Comparison of ENCODE assay signal across 13 cellular contexts in the genomic region with DNA sequence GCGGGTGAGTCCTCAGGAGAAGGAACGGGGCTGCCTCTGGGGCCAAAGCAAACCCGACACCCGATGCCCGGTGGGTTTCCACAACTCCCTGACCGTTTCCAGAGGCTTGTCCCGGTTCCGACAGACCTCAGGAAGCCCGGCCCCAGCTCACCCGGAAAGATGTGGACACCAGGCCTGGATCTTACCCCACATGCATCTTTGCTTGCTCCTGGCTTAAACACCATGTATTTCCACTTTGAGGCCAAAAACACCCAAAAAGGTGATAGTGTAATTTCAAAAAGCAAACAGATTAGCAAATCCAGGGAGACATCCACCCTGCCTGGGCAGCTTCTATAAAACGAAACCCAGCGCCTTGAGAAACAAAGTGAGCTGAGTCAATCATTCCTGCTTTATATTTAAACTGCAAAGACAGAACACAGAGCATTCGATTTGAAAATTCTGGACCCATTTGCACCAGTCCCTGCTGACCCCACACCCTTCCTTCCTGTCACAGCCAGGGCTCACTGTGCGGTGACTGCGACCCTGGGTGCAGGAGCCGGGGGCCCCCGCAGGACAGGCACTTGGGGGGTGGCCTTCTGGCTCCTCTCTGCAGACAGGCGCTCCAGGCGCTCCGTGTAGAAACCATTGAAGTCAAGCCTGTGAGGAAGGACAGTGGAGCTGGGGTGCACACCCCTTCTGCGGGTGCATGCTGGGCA. TPM values are rescaled to one million over a fixed set of nuclear protein-coding genes. Genes with fewer than 3 reads are reported as not detected.
DNase-seq lines count a peak whose midpoint lies in the region; ATAC-seq and TF ChIP-seq lines count a peak whose summit lies in the region.
"Had no signal": no experiment of that assay in that cellular context is flagged by ENCODE, and none has a peak within 500 bp of the region (broad histone marks: within the 10 kb centered on the region; RNA-seq: fewer than 3 reads in every experiment).

No MANE protein-coding gene starts in this region.

- peaks cover 25% of the 10 kb centered on the region for H3K4me1 Mint-ChIP-seq in T-helper 2 cell treated with Interferon-gamma antibody and Interleukin-4, amounts not matched to agents 5 μg/mL and 100 μg/mL, for 36 hours (ENCODE audit: low read depth)
- peaks cover 55% of the 10 kb centered on the region for H3K4me1 Mint-ChIP-seq in stimulated activated memory B cell treated with anti-CD40 and anti-IgM and Interleukin-4, amounts not matched to agents 10 μg/mL and 1 μg/mL and 100 μg/mL, for 72 hours

- peaks cover 42% of the 10 kb centered on the region for H3K4me1 ChIP-seq in RWPE2 (ENCODE audit: insufficient read depth, poor library complexity, severe bottlenecking)
- peaks cover 5 to 63% of the 10 kb centered on the region in 2 donors for H3K4me1 ChIP-seq in left lung

- H3K36me3 ChIP-seq in RWPE2 (ENCODE audit: low read depth), result peaks cover 36% of the 10 kb centered on the region
- H3K36me3 ChIP-seq in left lung, result peaks cover 0 to 61% of the 10 kb centered on the region in 2 donors

- no peaks in the 10 kb centered on the region for H3K9me3 Mint-ChIP-seq in T-helper 2 cell treated with Interferon-gamma antibody and Interleukin-4, amounts not matched to agents 5 μg/mL and 100 μg/mL, for 36 hours
- no peaks in the 10 kb centered on the region for H3K9me3 Mint-ChIP-seq in stimulated activated memory B cell treated with anti-CD40 and anti-IgM and Interleukin-4, amounts not matched to agents 10 μg/mL and 1 μg/mL and 100 μg/mL, for 72 hours
- H3K9me3 Mint-ChIP-seq: naive B cell had no signal

- no peak for TF ChIP-seq CTCF in RWPE2 (IDR thresholded peaks at IDR 0.05; ENCODE audit: poor library complexity, severe bottlenecking)
- no peak for TF ChIP-seq CTCF in left lung (IDR thresholded peaks at IDR 0.05)

- intact Hi-C loops in left lung (cut with DNase I), result no loop called here

- peaks cover 28% of the 10 kb centered on the region for H3K36me3 Mint-ChIP-seq in T-helper 2 cell treated with Interferon-gamma antibody and Interleukin-4, amounts not matched to agents 5 μg/mL and 100 μg/mL, for 36 hours (ENCODE audit: low read depth)
- H3K36me3 Mint-ChIP-seq in stimulated activated memory B cell treated with anti-CD40 and anti-IgM and Interleukin-4, amounts not matched to agents 10 μg/mL and 1 μg/mL and 100 μg/mL, for 72 hours, result peaks cover 32% of the 10 kb centered on the region

- no peak overlapping the region for H3K4me3 Mint-ChIP-seq in T-helper 2 cell treated with Interferon-gamma antibody and Interleukin-4, amounts not matched to agents 5 μg/mL and 100 μg/mL, for 36 hours
- H3K4me3 Mint-ChIP-seq in stimulated activated memory B cell treated with anti-CD40 and anti-IgM and Interleukin-4, amounts not matched to agents 10 μg/mL and 1 μg/mL and 100 μg/mL, for 72 hours, result no peak overlapping the region

- H3K27me3 ChIP-seq in RWPE2 (ENCODE audit: insufficient read depth, poor library complexity, severe bottlenecking) (no peaks in the 10 kb centered on the region), left lung (peaks cover 11 to 32% of the 10 kb centered on the region in 2 donors)

- H3K4me3 ChIP-seq in RWPE2 (ENCODE audit: severe bottlenecking) (no peak overlapping the region), left lung (peak overlapping the region in 1 of 2 donors; percentile 28)

- ATAC-seq in RWPE2 (ENCODE audit: low read depth) (no peak), left lung (no peak)
- ATAC-seq in stimulated activated memory B cell treated with anti-CD40 and anti-IgM and Interleukin-4, amounts not matched to agents 10 μg/mL and 1 μg/mL and 100 μg/mL, for 72 hours, result no peak

- peak overlapping the region; percentile 45 for H3K27ac Mint-ChIP-seq in T-helper 2 cell treated with Interferon-gamma antibody and Interleukin-4, amounts not matched to agents 5 μg/mL and 100 μg/mL, for 36 hours
- peak overlapping the region; percentile 80 for H3K27ac Mint-ChIP-seq in stimulated activated memory B cell treated with anti-CD40 and anti-IgM and Interleukin-4, amounts not matched to agents 10 μg/mL and 1 μg/mL and 100 μg/mL, for 72 hours

- no peak for DNase-seq in T-helper 2 cell treated with Interferon-gamma antibody and Interleukin-4, amounts not matched to agents 5 μg/mL and 100 μg/mL, for 36 hours (ENCODE audit: low spot score)
- DNase-seq in T-helper 2 cell (no peak), RWPE2 (ENCODE audit: low spot score) (no peak), left lung (no peak), NCI-H1436 treated with DMSO at 0.1 percent for 48 hours (lab: John Stamatoyannopoulos, UW) (no peak), cerebellar cortex (ENCODE audit: low spot score) (no peak), AG08396 (ENCODE audit: low spot score) (no peak)
- DNase-seq: NCI-H1930, NCI-H526 treated with DMSO at 0.1 percent for 48 hours had no signal

- H3K9me3 ChIP-seq in RWPE2 (ENCODE audit: severe bottlenecking) (no peaks in the 10 kb centered on the region), left lung (no peaks in the 10 kb centered on the region)

- H3K27ac ChIP-seq in RWPE2 (ENCODE audit: poor library complexity, severe bottlenecking) (peak overlapping the region; percentile 90), left lung (peak overlapping the region; percentile 59 to 96)
- H3K27ac ChIP-seq: 22Rv1 had no signal

- H3K27me3 Mint-ChIP-seq in T-helper 2 cell treated with Interferon-gamma antibody and Interleukin-4, amounts not matched to agents 5 μg/mL and 100 μg/mL, for 36 hours (ENCODE audit: low read depth), result no peaks in the 10 kb centered on the region
- no peaks in the 10 kb centered on the region for H3K27me3 Mint-ChIP-seq in stimulated activated memory B cell treated with anti-CD40 and anti-IgM and Interleukin-4, amounts not matched to agents 10 μg/mL and 1 μg/mL and 100 μg/mL, for 72 hours
- H3K27me3 Mint-ChIP-seq: naive B cell had no signal

RNA-seq across cellular contexts. Expression of a gene that starts 2.7 kb away (rescaled TPM):
- 10 to 100 TPM; 16.2 to 45.3 TPM for total RNA-seq in left lung

RNA-seq across cellular contexts. Expression of a gene that starts 29.3 kb away (rescaled TPM):
- 10 to 100 TPM; 47.2 to 62.3 TPM for total RNA-seq in left lung

RNA-seq across cellular contexts. Expression of a gene that starts 29.3 kb away (rescaled TPM):
- 10 to 100 TPM; 34.3 to 48.5 TPM for total RNA-seq in left lung

RNA-seq across cellular contexts. Expression of a gene that starts 41.8 kb away (rescaled TPM):
- 1 to 10 TPM; 1.3 to 4.1 TPM for total RNA-seq in left lung
- total RNA-seq: glomerular endothelial cell had no signal

RNA-seq across cellular contexts. Expression of a gene that starts 49.4 kb away (rescaled TPM):
- not detected for total RNA-seq in left lung
- total RNA-seq: glomerular endothelial cell had no signal
